Comparison of ENCODE assay signal across 18 cellular contexts in genomic region chr9:126775926-126776325, GRCh38. TPM values are rescaled to one million over a fixed set of nuclear protein-coding genes. Genes with fewer than 3 reads are reported as not detected.
DNase-seq lines count a peak whose midpoint lies in the region; ATAC-seq, FAIRE-seq and TF ChIP-seq lines count a peak whose summit lies in the region.
"Had no signal": no experiment of that assay in that cellular context is flagged by ENCODE, and none has a peak within 500 bp of the region (broad histone marks: within the 10 kb centered on the region; RNA-seq: fewer than 3 reads in every experiment).

No MANE protein-coding gene starts in this region.

- H3K36me3 ChIP-seq in HepG2 (replicated peaks in 1 of 2; ENCODE audit: control insufficient read depth in 1 of 2, insufficient read depth in 2 of 2, low read length in 2 of 2) (no peaks in the 10 kb centered on the region), right lobe of liver (no peaks in the 10 kb centered on the region), IMR-90 (ENCODE audit: control insufficient read depth, insufficient read depth, low read length) (no peaks in the 10 kb centered on the region)

- intact Hi-C loops in HepG2 (cut with micrococcal nuclease; ENCODE audit: unreplicated experiment) (no loop called here), right lobe of liver (cut with DNase I) (loop anchor here in 1 of 2 donors (10.0 kb wide), 1 partner anchor 271 kb away; no protein-coding TSS in a partner anchor), IMR-90 (cut with micrococcal nuclease) (no loop called here)
- intact Hi-C loops in CD4-positive, alpha-beta T cell (cut with DNase I, micrococcal nuclease) = no loop called here

- BruUV-seq in HepG2 (replicated peaks; lab: Mats Ljungman, UMichigan) = no TSS peak
- BruUV-seq in IMR-90 (replicated peaks; lab: Mats Ljungman, UMichigan) = no TSS peak

- no peak overlapping the region for H4K5ac ChIP-seq in IMR-90 (ENCODE audit: low read depth, low read length)

- peaks cover 44% of the 10 kb centered on the region for H3K27me3 Mint-ChIP-seq in central memory CD8-positive, alpha-beta T cell
- peaks cover 37% of the 10 kb centered on the region for H3K27me3 Mint-ChIP-seq in CD4-positive, alpha-beta T cell
- peaks cover 28% of the 10 kb centered on the region for H3K27me3 Mint-ChIP-seq in stimulated activated memory B cell treated with anti-CD40 and anti-IgM and Interleukin-4, amounts not matched to agents 10 μg/mL and 1 μg/mL and 100 μg/mL, for 72 hours

- no peak overlapping the region for H3K18ac ChIP-seq in IMR-90 (ENCODE audit: low read depth, low read length)

- no peaks in the 10 kb centered on the region for H3K36me3 Mint-ChIP-seq in central memory CD8-positive, alpha-beta T cell (ENCODE audit: insufficient read depth)
- H3K36me3 Mint-ChIP-seq in CD4-positive, alpha-beta T cell (ENCODE audit: low read depth) = no peaks in the 10 kb centered on the region
- no peaks in the 10 kb centered on the region for H3K36me3 Mint-ChIP-seq in stimulated activated memory B cell treated with anti-CD40 and anti-IgM and Interleukin-4, amounts not matched to agents 10 μg/mL and 1 μg/mL and 100 μg/mL, for 72 hours
- H3K36me3 Mint-ChIP-seq: CD4-positive, alpha-beta memory T cell had no signal

- no peak for TF ChIP-seq RAD21 in HepG2 (CRISPR knock-in tag; IDR thresholded peaks at IDR 0.05)
- no peak for TF ChIP-seq RAD21 in IMR-90 (IDR thresholded peaks at IDR 0.05; ENCODE audit: low read length)

- no peak for ATAC-seq in HepG2
- no peak for ATAC-seq in right lobe of liver
- no peak for ATAC-seq in IMR-90 (ENCODE audit: low read depth)
- ATAC-seq in central memory CD8-positive, alpha-beta T cell (replicated peaks; ENCODE audit: extremely low read depth, poor library complexity, severe bottlenecking) = no peak
- no peak for ATAC-seq in CD4-positive, alpha-beta T cell (ENCODE audit: poor library complexity)
- no peak for ATAC-seq in stimulated activated memory B cell treated with anti-CD40 and anti-IgM and Interleukin-4, amounts not matched to agents 10 μg/mL and 1 μg/mL and 100 μg/mL, for 72 hours
- ATAC-seq: GM23338 had no signal

- TF ChIP-seq EP300 in HepG2 (IDR thresholded peaks at IDR 0.05; ENCODE audit: low read depth in 2 of 2, low read length in 2 of 2) (no peak), HepG2 (CRISPR knock-in tag; IDR thresholded peaks at IDR 0.05; ENCODE audit: borderline replicate concordance) (no peak)

- no peak overlapping the region for H3K23ac ChIP-seq in IMR-90 (ENCODE audit: low read depth, low read length)

- no peak overlapping the region for H2BK15ac ChIP-seq in IMR-90 (ENCODE audit: low read depth, low read length)

- H2BK20ac ChIP-seq in IMR-90 (ENCODE audit: low read depth, low read length) = no peak overlapping the region

- CTCF ChIA-PET in HepG2 (lab: Yijun Ruan, JAX; ENCODE audit: low intra/inter-chr PET ratio, low total read pairs) = no interaction called here
- CTCF ChIA-PET in IMR-90 (lab: Yijun Ruan, JAX) = no interaction called here
- CTCF ChIA-PET in CD4-positive, alpha-beta T cell (lab: Charles Lee) = interaction anchor here (6.7 kb wide), 1 partner anchor 71 kb away, joined by 157 read pairs; no protein-coding TSS in a partner anchor

- H3K27ac Mint-ChIP-seq in central memory CD8-positive, alpha-beta T cell (ENCODE audit: low read depth) = peak overlapping the region; percentile 8
- no peak overlapping the region for H3K27ac Mint-ChIP-seq in CD4-positive, alpha-beta T cell
- no peak overlapping the region for H3K27ac Mint-ChIP-seq in stimulated activated memory B cell treated with anti-CD40 and anti-IgM and Interleukin-4, amounts not matched to agents 10 μg/mL and 1 μg/mL and 100 μg/mL, for 72 hours
- H3K27ac Mint-ChIP-seq: GM23338 had no signal

- H3K4me1 ChIP-seq in HepG2 (ENCODE audit: insufficient read depth, low read length) (no peaks in the 10 kb centered on the region), right lobe of liver (no peaks in the 10 kb centered on the region), IMR-90 (ENCODE audit: control insufficient read depth, insufficient read depth, low read length) (no peaks in the 10 kb centered on the region)

- no peak overlapping the region for H3K4me2 ChIP-seq in HepG2 (ENCODE audit: low read depth, low read length)
- H3K4me2 ChIP-seq in IMR-90 (ENCODE audit: low read depth, low read length) = no peak overlapping the region
- H3K4me2 ChIP-seq: GM23338 had no signal

- H3K4me3 ChIP-seq in HepG2 (replicated peaks in 1 of 3; ENCODE audit: insufficient read depth in 1 of 3, low read depth in 2 of 3, low read length in 3 of 3) = no peak overlapping the region
- no peak overlapping the region for H3K4me3 ChIP-seq in right lobe of liver
- H3K4me3 ChIP-seq in IMR-90 (ENCODE audit: insufficient read depth, low read depth, low read length) = no peak overlapping the region
- H3K4me3 ChIP-seq: GM23338 had no signal

- in situ Hi-C loops in HepG2 (cut with HindIII; ENCODE audit: extremely low pct_ligation_motif_present, low pct_unique_long_range_greater_than_20kb) (no loop called here), IMR-90 (cut with MboI; ENCODE audit: low sequenced_read_pairs) (no loop called here)

- no peak overlapping the region for H3K14ac ChIP-seq in IMR-90 (replicated peaks; ENCODE audit: low read depth, low read length)

- no peak for FAIRE-seq in HepG2 (lab: Jason Lieb, UNC)
- FAIRE-seq: A204.1, GM12891, H54 had no signal

- no peak overlapping the region for H3K4ac ChIP-seq in IMR-90 (ENCODE audit: low read depth, low read length)

- no peak overlapping the region for H2BK120ac ChIP-seq in IMR-90 (ENCODE audit: low read depth, low read length)

- dilution Hi-C loops in IMR-90 (cut with HindIII; ENCODE audit: low sequenced_read_pairs, unreplicated experiment) = no loop called here

- POLR2A ChIA-PET in HepG2 (lab: Yijun Ruan, JAX) = no interaction called here
- POLR2A ChIA-PET in IMR-90 (lab: Charles Lee; ENCODE audit: unreplicated experiment) = no interaction called here
- POLR2A ChIA-PET in CD4-positive, alpha-beta T cell (lab: Charles Lee) = no interaction called here

- 15% methylated on average over 5 of the region's 5 CpGs for WGBS in HepG2 (ENCODE audit: low lambda C conversion rate)
- 75% methylated on average over 5 of the region's 5 CpGs for WGBS in right lobe of liver (ENCODE audit: insufficient coverage, low coverage, low lambda C conversion rate, missing lambda C conversion rate)
- WGBS in IMR-90 (ENCODE audit: extremely low coverage in 2 of 2, insufficient read length in 1 of 2), 2 experiments = no CpG with 5 or more reads among the region's 5 CpGs

- no peaks in the 10 kb centered on the region for H4K20me1 ChIP-seq in HepG2 (ENCODE audit: insufficient read depth, low read length)
- H4K20me1 ChIP-seq in IMR-90 (ENCODE audit: insufficient read depth, low read length) = no peaks in the 10 kb centered on the region

- H2AFZ ChIP-seq in HepG2 (ENCODE audit: low read length) = no peak overlapping the region
- H2AFZ ChIP-seq in IMR-90 (replicated peaks; ENCODE audit: low read length, poor library complexity) = no peak overlapping the region
- H2AFZ ChIP-seq: GM23338 had no signal

- H3K9me3 Mint-ChIP-seq in central memory CD8-positive, alpha-beta T cell = no peaks in the 10 kb centered on the region
- H3K9me3 Mint-ChIP-seq in CD4-positive, alpha-beta T cell = no peaks in the 10 kb centered on the region
- H3K9me3 Mint-ChIP-seq in stimulated activated memory B cell treated with anti-CD40 and anti-IgM and Interleukin-4, amounts not matched to agents 10 μg/mL and 1 μg/mL and 100 μg/mL, for 72 hours = no peaks in the 10 kb centered on the region
- H3K9me3 Mint-ChIP-seq: CD4-positive, alpha-beta memory T cell; GM23338 had no signal

- H3K9ac ChIP-seq in HepG2 (ENCODE audit: insufficient read depth, low read depth, low read length) = no peak overlapping the region
- H3K9ac ChIP-seq in IMR-90 (ENCODE audit: low read depth, low read length) = no peak overlapping the region

- no peaks in the 10 kb centered on the region for H3K9me1 ChIP-seq in IMR-90 (ENCODE audit: insufficient read depth, low read length)

- H3K27ac ChIP-seq in HepG2 (ENCODE audit: extremely low read length, insufficient read depth, low read length) (no peak overlapping the region), right lobe of liver (no peak overlapping the region), IMR-90 (ENCODE audit: insufficient read depth, low read length) (no peak overlapping the region)
- no peak overlapping the region for H3K27ac ChIP-seq in CD4-positive, alpha-beta T cell (ENCODE audit: low read depth, low read length)
- H3K27ac ChIP-seq: C4-2B had no signal

- H3K27me3 ChIP-seq in HepG2 (ENCODE audit: control insufficient read depth in 1 of 2, insufficient read depth in 2 of 2, low read length in 2 of 2) = peaks cover 2 to 28% of the 10 kb centered on the region in 2 experiments; a peak in 2 of 5 replicates
- no peaks in the 10 kb centered on the region for H3K27me3 ChIP-seq in right lobe of liver
- peaks cover 38% of the 10 kb centered on the region for H3K27me3 ChIP-seq in IMR-90 (ENCODE audit: control insufficient read depth, insufficient read depth, low read length)
- H3K27me3 ChIP-seq in CD4-positive, alpha-beta T cell (ENCODE audit: control insufficient read depth, insufficient read depth, low read length) = peaks cover 10% of the 10 kb centered on the region

- no peak for TF ChIP-seq POLR2A in HepG2 (IDR thresholded peaks at IDR 0.05; ENCODE audit: insufficient read depth in 1 of 2, low read depth in 2 of 2, low read length in 2 of 2)
- no peak for TF ChIP-seq POLR2A in right lobe of liver (IDR thresholded peaks at IDR 0.05)
- TF ChIP-seq POLR2A in IMR-90 (IDR thresholded peaks at IDR 0.05; ENCODE audit: low read depth, low read length) = no peak

- H2AK5ac ChIP-seq in IMR-90 (ENCODE audit: low read depth, low read length) = no peak overlapping the region

- no peak overlapping the region for H4K8ac ChIP-seq in IMR-90 (ENCODE audit: low read depth in 2 of 2, low read length in 2 of 2)

- H3K79me2 ChIP-seq in HepG2 (ENCODE audit: insufficient read depth, low read length) = no peaks in the 10 kb centered on the region

- H3K79me1 ChIP-seq in IMR-90 (ENCODE audit: low read depth in 1 of 2, low read length in 2 of 2) = no peaks in the 10 kb centered on the region

- no peak overlapping the region for H2BK5ac ChIP-seq in IMR-90 (ENCODE audit: low read depth, low read length, poor library complexity, severe bottlenecking)

- H3K4me1 Mint-ChIP-seq in central memory CD8-positive, alpha-beta T cell = no peaks in the 10 kb centered on the region
- no peaks in the 10 kb centered on the region for H3K4me1 Mint-ChIP-seq in CD4-positive, alpha-beta T cell (ENCODE audit: low read depth)
- H3K4me1 Mint-ChIP-seq in stimulated activated memory B cell treated with anti-CD40 and anti-IgM and Interleukin-4, amounts not matched to agents 10 μg/mL and 1 μg/mL and 100 μg/mL, for 72 hours = no peaks in the 10 kb centered on the region

- H3K4me3 Mint-ChIP-seq in central memory CD8-positive, alpha-beta T cell = no peak overlapping the region
- H3K4me3 Mint-ChIP-seq in CD4-positive, alpha-beta T cell = no peak overlapping the region
- no peak overlapping the region for H3K4me3 Mint-ChIP-seq in stimulated activated memory B cell treated with anti-CD40 and anti-IgM and Interleukin-4, amounts not matched to agents 10 μg/mL and 1 μg/mL and 100 μg/mL, for 72 hours
- H3K4me3 Mint-ChIP-seq: CD4-positive, alpha-beta memory T cell; GM23338 had no signal

- no peak for TF ChIP-seq CTCF in HepG2 (CRISPR knock-in tag; IDR thresholded peaks at IDR 0.05)
- no peak for TF ChIP-seq CTCF in right lobe of liver (IDR thresholded peaks at IDR 0.05)
- TF ChIP-seq CTCF in IMR-90 (conservative IDR thresholded peaks at IDR 0.05; ENCODE audit: low read depth, low read length) = no peak
- TF ChIP-seq CTCF in CD4-positive, alpha-beta T cell (IDR thresholded peaks at IDR 0.05) = no peak

- no peak overlapping the region for H4K91ac ChIP-seq in IMR-90 (ENCODE audit: insufficient read depth, low read depth, low read length)

- H3K56ac ChIP-seq in IMR-90 (ENCODE audit: extremely low read depth, insufficient read depth, low read length) = no peak overlapping the region

- H2AK9ac ChIP-seq in IMR-90 (replicated peaks; ENCODE audit: low read depth, low read length, poor library complexity) = no peak overlapping the region

- no peak for DNase-seq in HepG2 (ENCODE audit: low spot score)
- no peak for DNase-seq in right lobe of liver
- DNase-seq in IMR-90 = no peak
- DNase-seq in central memory CD8-positive, alpha-beta T cell (ENCODE audit: low spot score in 2 of 2) = no peak
- DNase-seq in CD4-positive, alpha-beta T cell = no peak
- DNase-seq in activated naive CD4-positive, alpha-beta T cell (lab: John Stamatoyannopoulos, UW) = no peak
- DNase-seq: AML-193; CD4-positive, alpha-beta memory T cell; DMS153; DMS79; HCEC 1CT; KG1 had no signal

- no peaks in the 10 kb centered on the region for H3K9me3 ChIP-seq in HepG2 (ENCODE audit: low read length)
- H3K9me3 ChIP-seq in right lobe of liver = no peaks in the 10 kb centered on the region
- H3K9me3 ChIP-seq in IMR-90 (ENCODE audit: control insufficient read depth, insufficient read depth, low read length) = no peaks in the 10 kb centered on the region
- H3K9me3 ChIP-seq in CD4-positive, alpha-beta T cell (ENCODE audit: control insufficient read depth, low read length) = no peaks in the 10 kb centered on the region

RNA-seq across cellular contexts. Expression of gene ZBTB43, which starts 28.9 kb away (rescaled TPM):
- 7.1 and 12.0 TPM in 2 replicates for total RNA-seq in HepG2 (2016; rRNA removed; fragmentation: Illumina TruSeq; extraction: Trizol)
- total RNA-seq in HepG2 (2016; cell fraction: cytosol; rRNA removed; fragmentation: Illumina TruSeq; extraction: Trizol; ENCODE audit: low read depth) = 0.51 and 0.71 TPM in 2 replicates
- total RNA-seq in HepG2 (2016; cell fraction: insoluble cytoplasmic fraction; rRNA removed; fragmentation: Illumina TruSeq; extraction: Trizol) = 10.2 and 10.7 TPM in 2 replicates
- 2.3 and 3.3 TPM in 2 replicates for total RNA-seq in HepG2 (2016; cell fraction: membrane; rRNA removed; fragmentation: Illumina TruSeq; extraction: Trizol)
- total RNA-seq in HepG2 (2016; cell fraction: nucleus; rRNA removed; fragmentation: Illumina TruSeq; extraction: Trizol) = 7.2 and 11.1 TPM in 2 replicates
- polyA plus RNA-seq in HepG2 (2011; rRNA removed) = 6.9 and 31.4 TPM in 2 replicates
- polyA plus RNA-seq in HepG2 (2011; cell fraction: cytosol; rRNA removed) = 3.4 and 4.4 TPM in 2 replicates
- 6.3 and 6.5 TPM in 2 replicates for polyA plus RNA-seq in HepG2 (2011; cell fraction: nucleus; rRNA removed)
- polyA plus RNA-seq in HepG2 (2012) = 4.7 and 5.8 TPM in 2 replicates
- 0.08 and 0.10 TPM in 2 replicates for polyA plus RNA-seq in HepG2 (2016; cell fraction: cytosol; fragmentation: Illumina TruSeq; extraction: Trizol; ENCODE audit: low read depth)
- 4.9 and 6.7 TPM in 2 replicates for polyA plus RNA-seq in HepG2 (2016; cell fraction: insoluble cytoplasmic fraction; fragmentation: Illumina TruSeq; extraction: Trizol; ENCODE audit: low read depth)
- 0.66 and 0.76 TPM in 2 replicates for polyA plus RNA-seq in HepG2 (2016; cell fraction: membrane; fragmentation: Illumina TruSeq; extraction: Trizol; ENCODE audit: low read depth)
- polyA plus RNA-seq in HepG2 (2016; cell fraction: nucleus; fragmentation: Illumina TruSeq; extraction: Trizol; ENCODE audit: insufficient read depth, low read depth) = 10.4 and 12.2 TPM in 2 replicates
- polyA minus RNA-seq in HepG2 (2011; rRNA and poly(A)+ RNA removed; ENCODE audit: low replicate concordance) = 9.9 and 46.2 TPM in 2 replicates
- polyA minus RNA-seq in HepG2 (2011; cell fraction: cytosol; rRNA and poly(A)+ RNA removed) = 4.0 and 10.6 TPM in 2 replicates
- polyA minus RNA-seq in HepG2 (2011; cell fraction: nucleus; rRNA and poly(A)+ RNA removed) = 7.5 and 9.6 TPM in 2 replicates
- total RNA-seq in right lobe of liver = 10 to 100 TPM in 3 of 6 experiments, 1 to 10 TPM in 3; 4.8 to 14.5 (median 9.9) TPM
- 12.2 and 15.1 TPM in 2 replicates for total RNA-seq in IMR-90 (2012; rRNA removed)
- 4.1 and 4.5 TPM in 2 replicates for polyA plus RNA-seq in IMR-90 (2012; rRNA removed)
- 1.6 and 2.2 TPM in 2 replicates for polyA plus RNA-seq in IMR-90 (2012; cell fraction: cytosol; rRNA removed)
- polyA plus RNA-seq in IMR-90 (2012; cell fraction: nucleus; rRNA removed; ENCODE audit: low replicate concordance) = 3.0 and 7.5 TPM in 2 replicates
- total RNA-seq in CD4-positive, alpha-beta T cell = 10 to 100 TPM; 47.7 to 50.8 TPM
